ENCODE assay signal across 9 cellular contexts in the genomic region with DNA sequence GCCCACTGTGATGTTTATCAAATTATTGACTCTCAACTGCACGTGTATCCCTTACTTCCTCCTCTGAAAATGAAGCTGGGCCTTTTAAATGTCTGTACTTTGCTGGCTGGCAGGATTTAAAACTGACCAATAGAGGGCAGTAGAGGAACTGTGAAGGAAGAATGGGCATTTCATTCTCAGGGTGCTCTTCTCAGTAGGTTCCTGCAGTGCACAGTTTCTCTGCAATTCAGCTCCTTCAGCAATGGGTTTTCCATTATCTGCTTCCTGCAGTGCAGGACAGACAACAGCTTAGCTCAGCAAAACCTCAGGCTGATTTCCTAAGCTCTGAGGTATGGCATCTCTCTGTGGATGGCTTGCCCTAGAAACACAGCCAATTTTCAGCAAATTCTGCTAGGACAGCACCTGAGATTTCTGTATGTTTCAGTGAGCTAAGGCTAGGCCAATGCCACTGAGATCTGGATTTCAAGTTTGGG.
DNase-seq lines count a peak whose midpoint lies in the region; ATAC-seq and TF ChIP-seq lines count a peak whose summit lies in the region.
"Had no signal": no experiment of that assay in that cellular context is flagged by ENCODE, and none has a peak within 500 bp of the region (broad histone marks: within the 10 kb centered on the region; RNA-seq: fewer than 3 reads in every experiment).

No MANE protein-coding gene starts in this region.

- no peaks in the 10 kb centered on the region for H3K9me3 ChIP-seq in adrenal gland (replicated peaks in 1 of 3)

- intact Hi-C loops in adrenal gland (cut with DNase I): no loop called here

- DNase-seq in COR-L47 (lab: John Stamatoyannopoulos, UW): peak; percentile 84
- DNase-seq in GM19238 (ENCODE audit: insufficient read length, low spot score): peak; percentile 3
- peak; percentile 41 for DNase-seq in NCI-H460 (ENCODE audit: extremely low read depth, low read depth)
- peak in 3 of 7 donors; percentile 7 to 32 (median 12) for DNase-seq in adrenal gland
- no peak for DNase-seq in left lobe of liver (ENCODE audit: low spot score)
- DNase-seq in activated CD4-positive, CD25-positive, alpha-beta regulatory T cell treated with anti-CD3 and anti-CD28 coated beads, Interleukin-2, amount 50 U/mL, for 72 hours: no peak
- no peak for DNase-seq in activated T-cell treated with anti-CD3 and anti-CD28 coated beads, Interleukin-2, amount 50 U/mL, for 48 hours

- no peak overlapping the region for H3K27ac ChIP-seq in adrenal gland

- no peaks in the 10 kb centered on the region for H3K27me3 ChIP-seq in adrenal gland

- no peak overlapping the region for H3K4me3 ChIP-seq in adrenal gland
- H3K4me3 ChIP-seq: lung had no signal

- TF ChIP-seq POLR2A in adrenal gland (IDR thresholded peaks at IDR 0.05): no peak

- peak; percentile 30 to 64 (median 45) for TF ChIP-seq CTCF in adrenal gland (IDR thresholded peaks at IDR 0.05)

- no peaks in the 10 kb centered on the region for H3K4me1 ChIP-seq in adrenal gland (replicated peaks in 1 of 2)

- no peaks in the 10 kb centered on the region for H3K36me3 ChIP-seq in adrenal gland (replicated peaks in 1 of 2)

- WGBS in adrenal gland, 4 donors: 0 to 1% (median 0%) methylated on average over 1 of the region's 1 CpG

- ATAC-seq in HG03342 (IDR thresholded peaks at IDR 0.05; ENCODE audit: unreplicated experiment): peak; percentile 86
- peak; percentile 90 for ATAC-seq in left lobe of liver

Comparison
In these comparisons a context has a peak if more than half of its experiments do, and no peak if none do; other contexts are left out.
1. DNase-seq: peak in COR-L47 (single experiment), GM19238 (single experiment) and NCI-H460 (single experiment); none in left lobe of liver (single experiment), activated CD4-positive, CD25-positive, alpha-beta regulatory T cell treated with anti-CD3 and anti-CD28 coated beads, Interleukin-2, amount 50 U/mL, for 72 hours (single experiment) and activated T-cell treated with anti-CD3 and anti-CD28 coated beads, Interleukin-2, amount 50 U/mL, for 48 hours (0 of 2).